Comparison of ENCODE assay signal across 15 cellular contexts in genomic region chr22:21026783-21027692, GRCh38. TPM values are rescaled to one million over a fixed set of nuclear protein-coding genes. Genes with fewer than 3 reads are reported as not detected.
DNase-seq lines count a peak whose midpoint lies in the region; ATAC-seq, FAIRE-seq and TF ChIP-seq lines count a peak whose summit lies in the region.
"Had no signal": no experiment of that assay in that cellular context is flagged by ENCODE, and none has a peak within 500 bp of the region (broad histone marks: within the 10 kb centered on the region; RNA-seq: fewer than 3 reads in every experiment).

No MANE protein-coding gene starts in this region.

- H3K27ac Mint-ChIP-seq in glutamatergic neuron (ENCODE audit: unreplicated experiment): no peak overlapping the region

- intact Hi-C loops in aorta (cut with DNase I): no loop called here

- H3K9me3 ChIP-seq in aorta (ENCODE audit: control insufficient read depth, low read length): no peaks in the 10 kb centered on the region
- H3K9me3 ChIP-seq: BLaER1 treated with 17β-estradiol and CSF1 and Interleukin-3, amounts not matched to agents 10 nM and 100 nM; breast epithelium had no signal

- in situ Hi-C loops in brain microvascular endothelial cell (cut with HindIII; ENCODE audit: low pct_ligation_motif_present, low sequenced_read_pairs): no loop called here

- peaks cover 12% of the 10 kb centered on the region for H3K9me3 Mint-ChIP-seq in glutamatergic neuron (ENCODE audit: unreplicated experiment)

- no peak overlapping the region for H3K27ac ChIP-seq in brain microvascular endothelial cell
- H3K27ac ChIP-seq in aorta (ENCODE audit: low read depth in 1 of 2, low read length in 2 of 2): no peak overlapping the region
- H3K27ac ChIP-seq: BLaER1 treated with 17β-estradiol and CSF1 and Interleukin-3, amounts not matched to agents 10 nM and 100 nM; breast epithelium had no signal

- peaks cover 11% of the 10 kb centered on the region for H3K27me3 Mint-ChIP-seq in glutamatergic neuron (ENCODE audit: unreplicated experiment)

- no peak overlapping the region for H3K4me3 Mint-ChIP-seq in glutamatergic neuron (ENCODE audit: unreplicated experiment)

- DNase-seq in D721Med (ENCODE audit: insufficient read length, low spot score) (peak; percentile 89), NCI-H2171 (lab: John Stamatoyannopoulos, UW) (peak; percentile 67), brain microvascular endothelial cell (peak; percentile 22), middle frontal gyrus (ENCODE audit: extremely low spot score, low spot score) (peak; percentile 19), glutamatergic neuron (no peak), COLO829 (ENCODE audit: low spot score) (no peak), aorta (no peak)
- DNase-seq: activated CD8-positive, alpha-beta memory T cell treated with anti-CD3 and anti-CD28 coated beads, Interleukin-2, amount 50 U/mL, for 48 hours; NCI-H2081 had no signal

- 47 to 54% methylated on average over 14 of the region's 14 CpGs for WGBS in aorta, 2 donors

- no peak for FAIRE-seq in D721Med (lab: Jason Lieb, UNC)
- FAIRE-seq: RCC 7860 had no signal

- H3K27me3 ChIP-seq in brain microvascular endothelial cell (replicated peaks) (peaks cover 18% of the 10 kb centered on the region), aorta (ENCODE audit: control insufficient read depth in 1 of 2, insufficient read depth in 2 of 2, low read length in 1 of 2) (no peaks in the 10 kb centered on the region)
- H3K27me3 ChIP-seq: breast epithelium had no signal

- H3K36me3 ChIP-seq in brain microvascular endothelial cell (replicated peaks) (no peaks in the 10 kb centered on the region), aorta (ENCODE audit: control insufficient read depth in 1 of 2, insufficient read depth in 2 of 2, low read length in 1 of 2) (no peaks in the 10 kb centered on the region)
- H3K36me3 ChIP-seq: BLaER1 treated with 17β-estradiol and CSF1 and Interleukin-3, amounts not matched to agents 10 nM and 100 nM; breast epithelium had no signal

- no peaks in the 10 kb centered on the region for H3K36me3 Mint-ChIP-seq in glutamatergic neuron (ENCODE audit: unreplicated experiment)

- ATAC-seq in aorta (ENCODE audit: low FRiP score): no peak
- ATAC-seq in HG03095 (IDR thresholded peaks at IDR 0.05; ENCODE audit: unreplicated experiment): no peak

- H3K4me1 Mint-ChIP-seq in glutamatergic neuron (ENCODE audit: low read depth, unreplicated experiment): peaks cover 11% of the 10 kb centered on the region

- no peak for TF ChIP-seq CTCF in D721Med (IDR thresholded peaks at IDR 0.05; ENCODE audit: insufficient read depth, missing control alignments)
- TF ChIP-seq CTCF in brain microvascular endothelial cell (IDR thresholded peaks at IDR 0.05; ENCODE audit: low read depth, low read length, missing control alignments): no peak
- no peak for TF ChIP-seq CTCF in glutamatergic neuron (IDR thresholded peaks at IDR 0.05; ENCODE audit: partially characterized antibody, unreplicated experiment)

- no peaks in the 10 kb centered on the region for H3K4me1 ChIP-seq in aorta (ENCODE audit: control insufficient read depth in 1 of 2, insufficient read depth in 2 of 2, low read length in 2 of 2)

- H3K4me3 ChIP-seq in brain microvascular endothelial cell (ENCODE audit: low read depth, low read length): no peak overlapping the region
- no peak overlapping the region for H3K4me3 ChIP-seq in aorta (ENCODE audit: low read length in 2 of 2)
- H3K4me3 ChIP-seq: BLaER1 treated with 17β-estradiol and CSF1 and Interleukin-3, amounts not matched to agents 10 nM and 100 nM; breast epithelium had no signal

RNA-seq across cellular contexts. Expression of gene SLC7A4, which starts 5.3 kb away (rescaled TPM):
- 0.59 TPM for total RNA-seq in glutamatergic neuron (ENCODE audit: unreplicated experiment)
- under 1 TPM in 1 of 2 donors, not detected in 1; 0.15 TPM for total RNA-seq in aorta
- polyA plus RNA-seq in aorta: not detected
- total RNA-seq: HT1080 had no signal

RNA-seq across cellular contexts. Expression of gene P2RX6, which starts 12.1 kb away (rescaled TPM):
- total RNA-seq in glutamatergic neuron (ENCODE audit: unreplicated experiment): 1.5 TPM
- total RNA-seq in aorta: under 1 TPM; 0.26 to 0.72 TPM
- 1 to 10 TPM in 1 of 2 donors, under 1 TPM in 1; 0.13 to 1.1 TPM for polyA plus RNA-seq in aorta
- total RNA-seq: kidney epithelial cell had no signal

RNA-seq across cellular contexts. Expression of gene LRRC74B, which starts 18.7 kb away (rescaled TPM):
- not detected for total RNA-seq in glutamatergic neuron (ENCODE audit: unreplicated experiment)
- not detected for total RNA-seq in aorta
- polyA plus RNA-seq in aorta: under 1 TPM in 1 of 2 donors, not detected in 1; 0.05 TPM
- total RNA-seq: breast epithelium, HT1080, kidney epithelial cell had no signal

RNA-seq across cellular contexts. Expression of gene THAP7, which starts 25.1 kb away (rescaled TPM):
- total RNA-seq in glutamatergic neuron (ENCODE audit: unreplicated experiment): 17.8 TPM
- total RNA-seq in aorta: 10 to 100 TPM; 17.0 to 20.8 TPM
- 10 to 100 TPM; 16.4 to 69.0 TPM for polyA plus RNA-seq in aorta

RNA-seq across cellular contexts. Expression of gene LZTR1, which starts 44.9 kb away (rescaled TPM):
- 165 TPM for total RNA-seq in glutamatergic neuron (ENCODE audit: unreplicated experiment)
- total RNA-seq in aorta: 10 to 100 TPM; 59.0 to 81.7 TPM
- 10 to 100 TPM; 11.3 to 83.9 TPM for polyA plus RNA-seq in aorta

Comparison
In these comparisons a context has a peak if more than half of its experiments do, and no peak if none do; other contexts are left out.
1. DNase-seq: peak in D721Med (single experiment), NCI-H2171 (single experiment), brain microvascular endothelial cell (single experiment) and middle frontal gyrus (single experiment); none in glutamatergic neuron (single experiment), COLO829 (single experiment) and aorta (0 of 2).